Comparison of ENCODE assay signal across 8 cellular contexts in the genomic region with DNA sequence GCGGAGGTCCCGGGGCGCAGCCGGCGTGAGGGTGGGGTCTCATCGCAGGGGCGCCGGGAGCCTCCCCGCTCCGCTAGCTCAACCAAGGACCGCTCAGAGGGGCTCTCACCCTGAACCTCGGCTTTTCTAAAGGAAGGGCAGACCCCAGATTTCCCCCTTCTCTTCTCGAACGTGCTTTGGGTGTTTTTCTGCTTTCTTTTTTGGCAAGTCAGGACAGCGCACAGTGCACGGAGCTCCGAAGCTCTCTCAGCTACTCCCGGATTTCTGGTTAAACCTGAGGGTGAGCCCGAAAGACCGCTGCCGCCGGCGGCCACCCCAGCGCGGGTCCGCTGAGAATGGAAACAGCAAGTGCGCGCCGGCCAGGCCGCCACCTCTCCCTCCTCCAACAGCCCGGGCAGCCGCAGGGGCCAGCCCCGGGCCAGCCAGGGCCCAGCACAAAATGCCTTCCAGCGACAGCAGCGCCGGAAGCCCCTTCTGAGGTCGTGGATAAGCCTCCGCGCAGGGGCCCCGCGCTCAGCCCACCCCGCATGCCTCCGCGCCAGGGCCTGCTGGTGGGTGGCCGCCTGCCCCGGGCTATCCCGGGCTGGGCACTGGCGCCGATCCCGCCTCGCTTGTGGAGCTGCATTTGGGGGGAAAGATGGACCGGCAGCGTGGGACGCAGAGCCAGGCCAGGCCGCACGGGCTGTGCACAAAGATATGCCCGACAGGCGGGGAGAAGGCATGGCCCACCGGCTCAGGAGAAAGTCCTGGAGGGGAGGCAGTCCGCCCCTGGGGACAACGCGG. TPM values are rescaled to one million over a fixed set of nuclear protein-coding genes. Genes with fewer than 3 reads are reported as not detected.
DNase-seq lines count a peak whose midpoint lies in the region; ATAC-seq, FAIRE-seq and TF ChIP-seq lines count a peak whose summit lies in the region.

No MANE protein-coding gene starts in this region.

- H3K27me3 Mint-ChIP-seq in CD14-positive monocyte (ENCODE audit: low read depth in 3 of 3), result peaks cover 32 to 52% (median 38%) of the 10 kb centered on the region in 3 donors
- H3K27me3 Mint-ChIP-seq in T-helper 17 cell, result peaks cover 17% of the 10 kb centered on the region
- H3K27me3 Mint-ChIP-seq in neural crest cell (ENCODE audit: low read depth), result peaks cover 30% of the 10 kb centered on the region

- peaks cover 11 to 14% of the 10 kb centered on the region in 2 donors for H3K36me3 Mint-ChIP-seq in CD14-positive monocyte
- H3K36me3 Mint-ChIP-seq in T-helper 17 cell (ENCODE audit: low read depth), result peaks cover 11% of the 10 kb centered on the region
- H3K36me3 Mint-ChIP-seq in neural crest cell (ENCODE audit: low read depth), result peaks cover 14% of the 10 kb centered on the region

- intact Hi-C loops in CD14-positive monocyte (cut with micrococcal nuclease), result no loop called here

- H3K4me3 Mint-ChIP-seq in CD14-positive monocyte (peak overlapping the region; percentile 71 to 90), T-helper 17 cell (peak overlapping the region; percentile 89), neural crest cell (peak overlapping the region; percentile 83)

- TF ChIP-seq CTCF in CD14-positive monocyte (IDR thresholded peaks at IDR 0.05) (no peak), fibroblast of the aortic adventitia (IDR thresholded peaks at IDR 0.05; ENCODE audit: insufficient read depth, low read length) (no peak), neural crest cell (conservative IDR thresholded peaks at IDR 0.05) (no peak)

- no peak overlapping the region for H3K27ac Mint-ChIP-seq in CD14-positive monocyte
- H3K27ac Mint-ChIP-seq in T-helper 17 cell, result no peak overlapping the region
- no peak overlapping the region for H3K27ac Mint-ChIP-seq in neural crest cell (ENCODE audit: unreplicated experiment)

- H3K9me3 ChIP-seq in T-helper 17 cell (ENCODE audit: control insufficient read depth, low read length, poor library complexity, severe bottlenecking), result no peaks in the 10 kb centered on the region

- H3K4me3 ChIP-seq in fibroblast of the aortic adventitia (ENCODE audit: low read depth, low read length), result peak overlapping the region; percentile 69

- peak; percentile 35 for DNase-seq in CD14-positive monocyte (ENCODE audit: low spot score)
- DNase-seq in T-helper 17 cell, result no peak
- DNase-seq in fibroblast of the aortic adventitia (ENCODE audit: low read depth), result peak; percentile 41
- no peak for DNase-seq in neural crest cell (ENCODE audit: low read depth, low spot score)
- DNase-seq in T-helper 9 cell, result no peak
- DNase-seq in amniotic stem cell (lab: John Stamatoyannopoulos, UW), result no peak
- DNase-seq in GM19239 (ENCODE audit: insufficient read length, low spot score), result no peak
- no peak for DNase-seq in NCI-H146 treated with DMSO at 0.1 percent for 48 hours (lab: John Stamatoyannopoulos, UW; ENCODE audit: unreplicated experiment)

- ATAC-seq in T-helper 17 cell, result peak; percentile 43

- H3K4me1 Mint-ChIP-seq in CD14-positive monocyte, result peaks cover 8% of the 10 kb centered on the region
- peaks cover 12% of the 10 kb centered on the region for H3K4me1 Mint-ChIP-seq in T-helper 17 cell
- H3K4me1 Mint-ChIP-seq in neural crest cell, result peaks cover 15% of the 10 kb centered on the region

- H3K9me3 Mint-ChIP-seq in CD14-positive monocyte, result peaks cover 3 to 23% (median 6%) of the 10 kb centered on the region in 7 donors
- no peaks in the 10 kb centered on the region for H3K9me3 Mint-ChIP-seq in neural crest cell

- no peak for FAIRE-seq in GM19239 (lab: Jason Lieb, UNC)

RNA-seq across cellular contexts. Expression of a gene that starts 8.2 kb away (rescaled TPM):
- polyA plus RNA-seq in CD14-positive monocyte, result not detected
- total RNA-seq in T-helper 17 cell (not detected), fibroblast of the aortic adventitia (ENCODE audit: low replicate concordance) (not detected in 2 replicates), neural crest cell (0.11 and 0.19 TPM in 2 replicates)

Comparison
In these comparisons a context has a peak if more than half of its experiments do, and no peak if none do; other contexts are left out.
1. DNase-seq: peak in CD14-positive monocyte (single experiment) and fibroblast of the aortic adventitia (single experiment); none in T-helper 17 cell (0 of 3), neural crest cell (single experiment), T-helper 9 cell (single experiment), amniotic stem cell (single experiment), GM19239 (single experiment) and NCI-H146 treated with DMSO at 0.1 percent for 48 hours (single experiment).
2. Peak in every context shown above with its lines, with median percentiles within 50 percentile points of each other: H3K4me3 Mint-ChIP-seq.